In the genomic region with DNA sequence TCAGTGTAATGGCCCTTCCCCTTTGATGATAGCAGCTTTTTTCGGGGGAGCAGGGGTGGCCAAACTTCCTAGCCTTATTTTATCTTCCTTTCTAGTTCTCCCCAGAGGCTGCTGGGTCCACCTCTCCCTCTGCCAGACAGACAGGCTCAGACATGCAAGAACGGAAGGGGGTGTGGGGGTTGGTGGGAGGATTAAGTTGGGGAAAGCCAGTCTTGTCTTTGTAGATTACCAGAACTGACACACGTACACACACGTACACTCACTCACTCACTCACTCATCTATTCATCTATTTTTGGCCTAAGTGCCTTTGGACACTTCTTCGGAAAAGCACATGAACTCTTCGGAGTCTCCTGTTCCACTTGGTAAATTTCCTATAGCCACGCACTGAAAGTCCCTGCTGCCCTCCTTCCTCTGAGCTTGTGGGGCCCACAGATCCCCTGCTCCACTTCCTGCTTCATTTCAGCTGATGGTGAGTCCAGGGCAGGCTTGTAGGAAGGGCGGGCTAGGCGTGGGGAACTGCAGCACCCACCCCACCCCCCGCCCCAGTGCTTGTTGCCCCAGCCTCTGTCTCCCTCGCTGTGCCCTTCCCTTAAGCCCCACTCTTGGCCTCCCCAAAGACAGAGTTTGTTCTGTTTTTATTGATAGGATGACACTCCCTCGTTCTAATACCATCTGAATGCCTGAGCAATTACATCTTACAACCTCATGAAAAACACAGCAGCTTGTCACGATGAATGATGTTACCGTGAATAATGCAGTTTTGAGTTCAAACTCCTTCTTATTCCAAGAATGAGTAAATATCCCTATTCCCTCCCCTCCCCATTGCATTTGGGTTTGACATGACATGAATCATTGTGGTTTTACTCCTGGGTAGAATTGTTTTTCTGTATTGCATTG, we compare ENCODE assay signal across 8 cellular contexts.
A peak's percentile ranks its signal among the peaks of the same experiment; 100 is the strongest.
DNase-seq lines count a peak whose midpoint lies in the region; ATAC-seq and TF ChIP-seq lines count a peak whose summit lies in the region.

No MANE protein-coding gene starts in this region.

- peak overlapping the region in 3 of 5 experiments; percentile 73 to 91 (median 89) for H3K27ac Mint-ChIP-seq in brain

- H2AFZ ChIP-seq in DND-41 (ENCODE audit: low read depth, low read length): peak overlapping the region; percentile 60

- ATAC-seq in DND-41 (ENCODE audit: insufficient read depth, low read depth) (peak; percentile 84), GM21423 (IDR thresholded peaks at IDR 0.05; ENCODE audit: unreplicated experiment) (peak; percentile 40)

- H3K27me3 ChIP-seq in DND-41 (ENCODE audit: insufficient read depth, low read length, poor library complexity): no peaks in the 10 kb centered on the region

- peaks cover 17% of the 10 kb centered on the region for H3K79me2 ChIP-seq in DND-41 (ENCODE audit: insufficient read depth, low read length)

- H3K36me3 Mint-ChIP-seq in brain: peaks cover 3% of the 10 kb centered on the region

- peaks cover 0 to 4% (median 3%) of the 10 kb centered on the region in 5 experiments for H3K9me3 Mint-ChIP-seq in brain

- peaks cover 74% of the 10 kb centered on the region for H3K4me1 ChIP-seq in DND-41 (ENCODE audit: insufficient read depth, low read length)

- peak overlapping the region; percentile 59 for H3K9ac ChIP-seq in DND-41 (ENCODE audit: low read depth, low read length)

- peak overlapping the region; percentile 64 for H3K4me2 ChIP-seq in DND-41 (ENCODE audit: insufficient read depth, low read length)

- peak overlapping the region in 3 of 5 experiments; percentile 7 to 17 (median 16) for H3K4me3 Mint-ChIP-seq in brain

- H3K4me1 Mint-ChIP-seq in brain: peaks cover 29% of the 10 kb centered on the region

- H3K27me3 Mint-ChIP-seq in brain: no peaks in the 10 kb centered on the region

- peak overlapping the region; percentile 97 for H3K27ac ChIP-seq in DND-41 (ENCODE audit: low read length)

- H4K20me1 ChIP-seq in DND-41 (ENCODE audit: insufficient read depth, low read length): no peaks in the 10 kb centered on the region

- peak overlapping the region in 1 of 2 experiments; percentile 52; a peak in 2 of 4 replicates for H3K4me3 ChIP-seq in DND-41 (ENCODE audit: low read depth in 1 of 2, low read length in 2 of 2)

- TF ChIP-seq CTCF in DND-41 (IDR thresholded peaks at IDR 0.05; ENCODE audit: borderline replicate concordance, extremely low read depth, low read length, poor library complexity, severe bottlenecking) (no peak), brain (conservative IDR thresholded peaks at IDR 0.05) (no peak)

- H3K36me3 ChIP-seq in DND-41 (ENCODE audit: insufficient read depth, low read length): peaks cover 10% of the 10 kb centered on the region

- no peaks in the 10 kb centered on the region for H3K9me3 ChIP-seq in DND-41 (ENCODE audit: insufficient read depth, low read length, severe bottlenecking)

- DNase-seq in DND-41 (peak; percentile 93), HPDE6-E6E7 (ENCODE audit: extremely low spot score) (peak; percentile 88), T-helper 22 cell (ENCODE audit: low read depth) (peak; percentile 40), left kidney (ENCODE audit: low read depth, low spot score) (peak; percentile 73), NCI-H2029 treated with DMSO at 0.1 percent for 48 hours (lab: John Stamatoyannopoulos, UW) (no peak)
- peak; percentile 16 to 53 for DNase-seq in stimulated activated CD8-positive, alpha-beta memory T cell treated with anti-CD3 and anti-CD28 coated beads, Interleukin-4, amount 100 ng/mL, for 4 hours (ENCODE audit: low read depth in 2 of 2, low spot score in 1 of 2)
